8 cellular contexts compared by ENCODE assay signal in the genomic region with DNA sequence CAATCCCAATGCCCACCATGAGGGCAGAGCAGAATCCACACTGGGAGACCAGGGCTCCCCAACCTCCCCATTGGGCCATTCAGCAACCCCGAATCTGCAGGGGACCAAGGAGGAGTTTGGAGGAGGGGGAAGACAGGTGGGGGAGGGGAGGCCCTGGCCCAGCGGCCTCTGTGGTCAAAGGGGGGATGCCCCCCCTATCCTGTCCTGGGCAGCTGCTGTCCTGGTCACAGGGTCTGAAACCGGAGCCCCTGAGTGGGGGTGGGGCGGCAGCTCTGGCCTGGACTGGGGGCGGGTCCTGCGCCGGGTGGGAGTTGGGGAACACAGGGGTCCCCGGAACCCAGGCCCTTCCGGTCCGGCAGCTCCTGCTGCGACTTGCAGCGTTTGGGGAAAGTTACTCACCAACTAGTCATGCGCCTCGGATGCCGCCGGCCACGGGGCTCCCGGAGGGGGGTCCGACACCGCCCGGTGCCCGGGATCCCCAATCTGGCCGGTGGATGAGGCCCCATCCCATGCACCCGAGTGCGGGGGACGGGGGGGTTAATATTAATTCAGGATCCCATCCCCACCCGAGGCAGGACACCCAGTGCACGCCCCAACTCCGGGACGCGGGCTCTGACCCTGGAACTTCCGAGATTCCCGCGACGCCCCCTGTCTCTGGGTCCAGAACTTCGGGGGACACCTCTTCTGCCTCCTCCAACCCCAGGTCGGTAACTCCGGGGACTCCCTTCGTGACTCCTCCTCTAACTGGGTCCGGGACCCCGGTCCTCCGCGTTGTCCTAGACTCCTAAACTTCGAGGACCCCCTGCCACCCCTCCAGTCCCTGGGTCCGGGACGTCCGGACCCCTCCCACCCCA. TPM values are rescaled to one million over a fixed set of nuclear protein-coding genes. Genes with fewer than 3 reads are reported as not detected.
A peak's percentile ranks its signal among the peaks of the same experiment; 100 is the strongest.
DNase-seq lines count a peak whose midpoint lies in the region; ATAC-seq and TF ChIP-seq lines count a peak whose summit lies in the region.

No MANE protein-coding gene starts in this region.

- H3K4me3 ChIP-seq in KMS-11 (IDR thresholded peaks at IDR 0.05; ENCODE audit: insufficient read depth, low read depth, low read length) (no peak overlapping the region), gastrocnemius medialis (peak overlapping the region; percentile 67 to 93 (median 78))

- H3K4me1 Mint-ChIP-seq in brain = peaks cover 29% of the 10 kb centered on the region
- H3K4me1 Mint-ChIP-seq in immature natural killer cell = peaks cover 0 to 16% of the 10 kb centered on the region in 2 donors

- H3K27me3 Mint-ChIP-seq in brain (peaks cover 10% of the 10 kb centered on the region), immature natural killer cell (ENCODE audit: low read depth in 3 of 3) (peaks cover 21 to 24% (median 22%) of the 10 kb centered on the region in 3 donors)

- H3K4me1 ChIP-seq in KMS-11 (ENCODE audit: low read depth, poor library complexity, severe bottlenecking) (peaks cover 7% of the 10 kb centered on the region), gastrocnemius medialis (peaks cover 12 to 18% of the 10 kb centered on the region in 2 donors)

- peak overlapping the region; percentile 75 to 96 (median 91) for H3K27ac Mint-ChIP-seq in brain
- peak overlapping the region in 1 of 6 donors; percentile 34 for H3K27ac Mint-ChIP-seq in immature natural killer cell

- TF ChIP-seq POLR2A in gastrocnemius medialis (IDR thresholded peaks at IDR 0.05) = peak; percentile 58 to 72

- no peak for TF ChIP-seq CTCF in KMS-11 (conservative IDR thresholded peaks at IDR 0.05; ENCODE audit: low read depth, low read length)
- TF ChIP-seq CTCF in brain (conservative IDR thresholded peaks at IDR 0.05) = no peak
- TF ChIP-seq CTCF in gastrocnemius medialis (IDR thresholded peaks at IDR 0.05 in 4 of 5, conservative IDR thresholded peaks at IDR 0.05 in 1 of 5) = no peak

- DNase-seq in C1 segment of cervical spinal cord (lab: John Stamatoyannopoulos, UW) = peak in 12 of 14 donors; percentile 18 to 82 (median 54)
- no peak for DNase-seq in immature natural killer cell
- peak; percentile 71 to 93 for DNase-seq in gastrocnemius medialis
- no peak for DNase-seq in stimulated activated naive CD4-positive, alpha-beta T cell treated with Interleukin-2 at 50 U/mL for 16 hours (lab: John Stamatoyannopoulos, UW)
- no peak for DNase-seq in SHP77 treated with DMSO at 0.1 percent for 48 hours (lab: John Stamatoyannopoulos, UW)

- H3K36me3 ChIP-seq in KMS-11 (ENCODE audit: insufficient read depth) (no peaks in the 10 kb centered on the region), gastrocnemius medialis (peaks cover 0 to 23% of the 10 kb centered on the region in 2 donors)

- peaks cover 19% of the 10 kb centered on the region for H3K36me3 Mint-ChIP-seq in brain
- H3K36me3 Mint-ChIP-seq in immature natural killer cell = no peaks in the 10 kb centered on the region

- H3K27ac ChIP-seq in KMS-11 (no peak overlapping the region), gastrocnemius medialis (peak overlapping the region; percentile 87 to 98 (median 94))

- H3K9ac ChIP-seq in KMS-11 = no peak overlapping the region; the same call in 1 of the 2 replicates

- peaks cover 0 to 2% (median 0%) of the 10 kb centered on the region in 5 experiments for H3K9me3 Mint-ChIP-seq in brain
- no peaks in the 10 kb centered on the region for H3K9me3 Mint-ChIP-seq in immature natural killer cell

- H3K4me3 Mint-ChIP-seq in brain (peak overlapping the region; percentile 92 to 95 (median 94)), immature natural killer cell (peak overlapping the region; percentile 58 to 69 (median 62))

- H3K27me3 ChIP-seq in KMS-11 (ENCODE audit: insufficient read depth, low read depth) = no peaks in the 10 kb centered on the region
- H3K27me3 ChIP-seq in gastrocnemius medialis = no peaks in the 10 kb centered on the region

- H2AFZ ChIP-seq in KMS-11 (ENCODE audit: low read depth) = peak overlapping the region; percentile 75; the same call in 1 of the 2 replicates

- in situ Hi-C loops in gastrocnemius medialis (cut with MboI; ENCODE audit: low sequenced_read_pairs in 4 of 4) = no loop called here

- no peaks in the 10 kb centered on the region for H4K20me1 ChIP-seq in KMS-11 (ENCODE audit: insufficient read depth)

- intact Hi-C loops in gastrocnemius medialis (cut with DNase I; ENCODE audit: low total_unique reads) = loop anchor here (1.0 to 5.0 kb wide), 4 partner anchors 21 to 367 kb away; a partner anchor contains a TSS

- H3K4me2 ChIP-seq in KMS-11 = peak overlapping the region; percentile 82

- no peaks in the 10 kb centered on the region for H3K9me3 ChIP-seq in gastrocnemius medialis

- ATAC-seq in gastrocnemius medialis = peak; percentile 57 to 82
- ATAC-seq in HG03571 (IDR thresholded peaks at IDR 0.05; ENCODE audit: unreplicated experiment) = no peak

- H3K79me2 ChIP-seq in KMS-11 (ENCODE audit: insufficient read depth, low read depth) = no peaks in the 10 kb centered on the region

RNA-seq across cellular contexts. Expression of a gene that starts 0.9 kb away (rescaled TPM):
- polyA plus RNA-seq in brain (ENCODE audit: insufficient read depth, low read depth, low replicate concordance) (35.0 TPM), immature natural killer cell (under 1 TPM in 1 of 3 donors, not detected in 2; 0.47 TPM)
- total RNA-seq in gastrocnemius medialis = 100 to 1,000 TPM in 3 of 4 donors, 10 to 100 TPM in 1; 86.2 to 202 (median 113) TPM

RNA-seq across cellular contexts. Expression of a gene that starts 20.6 kb away (rescaled TPM):
- polyA plus RNA-seq in brain (ENCODE audit: insufficient read depth, low read depth, low replicate concordance) (76.8 TPM), immature natural killer cell (10 to 100 TPM; 33.1 to 54.2 (median 48.9) TPM)
- total RNA-seq in gastrocnemius medialis = 10 to 100 TPM; 40.6 to 60.1 (median 44.2) TPM

RNA-seq across cellular contexts. Expression of a gene that starts 21.0 kb away (rescaled TPM):
- polyA plus RNA-seq in brain (ENCODE audit: insufficient read depth, low read depth, low replicate concordance) (291 TPM), immature natural killer cell (100 to 1,000 TPM; 378 to 407 (median 401) TPM)
- 100 to 1,000 TPM; 169 to 229 (median 203) TPM for total RNA-seq in gastrocnemius medialis

RNA-seq across cellular contexts. Expression of a gene that starts 44.2 kb away (rescaled TPM):
- polyA plus RNA-seq in brain (ENCODE audit: insufficient read depth, low read depth, low replicate concordance) (104 TPM), immature natural killer cell (not detected)
- total RNA-seq in gastrocnemius medialis = 1 to 10 TPM; 1.1 to 6.9 (median 3.3) TPM

Comparison
In these comparisons a context has a peak if more than half of its experiments do, and no peak if none do; other contexts are left out.
1. DNase-seq: peak in C1 segment of cervical spinal cord (12 of 14) and gastrocnemius medialis (2 of 2); none in immature natural killer cell (0 of 3), stimulated activated naive CD4-positive, alpha-beta T cell treated with Interleukin-2 at 50 U/mL for 16 hours (single experiment) and SHP77 treated with DMSO at 0.1 percent for 48 hours (single experiment).
2. RNA of a gene that starts 0.9 kb away (polyA plus RNA-seq): 35.0 TPM in brain (single experiment); 0.47 TPM in immature natural killer cell; every median in the first group is over 10 times any median in the second.